ENCODE assay signal across 1 cellular context in the genomic region with DNA sequence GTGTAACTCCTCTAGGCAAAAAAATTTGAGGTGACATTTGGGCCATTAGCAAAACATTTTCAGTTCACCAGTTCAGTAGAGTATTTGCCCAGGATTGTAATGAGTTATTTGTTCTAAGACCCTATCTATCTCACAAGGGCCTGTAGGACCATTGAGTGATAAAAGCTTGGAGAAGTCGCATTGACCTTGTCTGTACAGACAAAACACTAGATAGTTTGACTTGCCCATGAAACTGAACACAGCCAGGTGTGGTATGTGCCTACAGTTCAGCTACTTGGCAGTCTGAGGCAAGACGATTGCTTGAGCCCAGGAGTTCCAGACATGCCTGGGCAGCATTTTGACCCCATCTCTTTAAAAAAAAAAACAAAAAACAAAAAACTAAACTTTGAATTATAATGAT.
TF ChIP-seq lines count a peak whose summit lies in the region.

No MANE protein-coding gene starts in this region.

TF ChIP-seq in H1, 55 proteins besides CTCF, POLR2A, EP300 and RAD21:
- TF ChIP-seq CBX8 (IDR thresholded peaks at IDR 0.05; ENCODE audit: borderline replicate concordance, low read depth, low read length) (no peak), POLR2AphosphoS5 (IDR thresholded peaks at IDR 0.05; ENCODE audit: low read depth, low read length) (peak; percentile 25; the same call in 1 of the 2 replicates)
TF ChIP-seq in H1: peak in this region for 1.
